ENCODE assay signal across 17 cellular contexts in genomic region chr11:19674831-19675230, GRCh38. TPM values are rescaled to one million over a fixed set of nuclear protein-coding genes. Genes with fewer than 3 reads are reported as not detected.
DNase-seq lines count a peak whose midpoint lies in the region; ATAC-seq and TF ChIP-seq lines count a peak whose summit lies in the region.
"Had no signal": no experiment of that assay in that cellular context is flagged by ENCODE, and none has a peak within 500 bp of the region (broad histone marks: within the 10 kb centered on the region; RNA-seq: fewer than 3 reads in every experiment).

No MANE protein-coding gene starts in this region.

- no peaks in the 10 kb centered on the region for H3K9me2 ChIP-seq in GM23338 (ENCODE audit: insufficient read depth)
- no peaks in the 10 kb centered on the region for H3K9me2 ChIP-seq in hepatocyte (replicated peaks; ENCODE audit: insufficient read depth)

- TF ChIP-seq CTCF in GM23338 (conservative IDR thresholded peaks at IDR 0.05; ENCODE audit: low read depth in 2 of 2) (no peak), hepatocyte (IDR thresholded peaks at IDR 0.05; ENCODE audit: poor library complexity) (no peak)

- no peaks in the 10 kb centered on the region for H3K36me3 ChIP-seq in GM23338 (ENCODE audit: insufficient read depth)
- no peaks in the 10 kb centered on the region for H3K36me3 ChIP-seq in hepatocyte (replicated peaks; ENCODE audit: insufficient read depth, low read depth)
- H3K36me3 ChIP-seq: MG63 had no signal

- H3K9me3 Mint-ChIP-seq in GM23338, result no peaks in the 10 kb centered on the region
- H3K9me3 Mint-ChIP-seq in stimulated activated memory B cell treated with anti-CD40 and anti-IgM and Interleukin-4, amounts not matched to agents 10 μg/mL and 1 μg/mL and 100 μg/mL, for 72 hours, result no peaks in the 10 kb centered on the region
- H3K9me3 Mint-ChIP-seq: naive B cell had no signal

- peak overlapping the region; percentile 96 for H2AFZ ChIP-seq in GM23338
- no peak overlapping the region for H2AFZ ChIP-seq in hepatocyte

- DNase-seq in GM23338 (ENCODE audit: low spot score), result no peak
- DNase-seq in SKM-1 (lab: John Stamatoyannopoulos, UW; ENCODE audit: unreplicated experiment), result peak; percentile 76
- no peak for DNase-seq in hepatocyte (ENCODE audit: low spot score)
- no peak for DNase-seq in DMS 273 treated with DMSO at 0.1 percent for 48 hours (lab: John Stamatoyannopoulos, UW)
- no peak for DNase-seq in NCI-H1436 treated with DMSO at 0.1 percent for 48 hours (lab: John Stamatoyannopoulos, UW)
- no peak for DNase-seq in 8988T
- DNase-seq in D341Med (ENCODE audit: low spot score), result no peak
- DNase-seq: activated CD4-positive, alpha-beta T cell treated with anti-CD3 and anti-CD28 coated beads for 1 hour; activated CD8-positive, alpha-beta memory T cell treated with anti-CD3 and anti-CD28 coated beads, Interleukin-2, amount 50 U/mL, for 4 hours; activated gamma-delta T cell treated with Interleukin-2 at 50 U/mL for 16 hours; AML-193; dermis blood vessel endothelial cell; hippocampal formation; kidney glomerular epithelial cell; MG63; naive B cell had no signal

- H3K4me2 ChIP-seq in GM23338, result peak overlapping the region; percentile 60; the same call in 1 of the 2 replicates
- H3K4me2 ChIP-seq in hepatocyte, result no peak overlapping the region

- no peaks in the 10 kb centered on the region for H3K9me3 ChIP-seq in hepatocyte (ENCODE audit: low read depth)
- H3K9me3 ChIP-seq: MG63 had no signal

- H3K27me3 Mint-ChIP-seq in GM23338 (ENCODE audit: insufficient read depth, low read depth, poor library complexity), result peaks cover 11% of the 10 kb centered on the region
- peaks cover 31% of the 10 kb centered on the region for H3K27me3 Mint-ChIP-seq in stimulated activated memory B cell treated with anti-CD40 and anti-IgM and Interleukin-4, amounts not matched to agents 10 μg/mL and 1 μg/mL and 100 μg/mL, for 72 hours

- no peak overlapping the region for H3K4me3 ChIP-seq in GM23338
- no peak overlapping the region for H3K4me3 ChIP-seq in hepatocyte
- H3K4me3 ChIP-seq: MG63 had no signal

- no peaks in the 10 kb centered on the region for H3K79me2 ChIP-seq in GM23338 (replicated peaks; ENCODE audit: insufficient read depth)
- H3K79me2 ChIP-seq in hepatocyte, result no peaks in the 10 kb centered on the region

- 95% methylated on average over 3 of the region's 3 CpGs for WGBS in hepatocyte (ENCODE audit: low lambda C conversion rate, missing lambda C conversion rate)

- peaks cover 46% of the 10 kb centered on the region for H3K4me1 Mint-ChIP-seq in GM23338
- H3K4me1 Mint-ChIP-seq in stimulated activated memory B cell treated with anti-CD40 and anti-IgM and Interleukin-4, amounts not matched to agents 10 μg/mL and 1 μg/mL and 100 μg/mL, for 72 hours, result no peaks in the 10 kb centered on the region
- H3K4me1 Mint-ChIP-seq: naive B cell had no signal

- no peak overlapping the region for H3K4me3 Mint-ChIP-seq in GM23338
- no peak overlapping the region for H3K4me3 Mint-ChIP-seq in stimulated activated memory B cell treated with anti-CD40 and anti-IgM and Interleukin-4, amounts not matched to agents 10 μg/mL and 1 μg/mL and 100 μg/mL, for 72 hours
- H3K4me3 Mint-ChIP-seq: naive B cell had no signal

- H3K27ac ChIP-seq in GM23338 (ENCODE audit: low read depth) (no peak overlapping the region), hepatocyte (peak overlapping the region; percentile 82)

- H3K27me3 ChIP-seq in GM23338 (ENCODE audit: insufficient read depth) (no peaks in the 10 kb centered on the region), hepatocyte (no peaks in the 10 kb centered on the region)
- H3K27me3 ChIP-seq: MG63 had no signal

- H3K36me3 Mint-ChIP-seq in GM23338 (ENCODE audit: low read depth), result no peaks in the 10 kb centered on the region
- H3K36me3 Mint-ChIP-seq in stimulated activated memory B cell treated with anti-CD40 and anti-IgM and Interleukin-4, amounts not matched to agents 10 μg/mL and 1 μg/mL and 100 μg/mL, for 72 hours, result no peaks in the 10 kb centered on the region
- H3K36me3 Mint-ChIP-seq: naive B cell had no signal

- H3K4me1 ChIP-seq in GM23338 (ENCODE audit: insufficient read depth), result peaks cover 15% of the 10 kb centered on the region
- H3K4me1 ChIP-seq in hepatocyte (ENCODE audit: insufficient read depth), result peaks cover 23% of the 10 kb centered on the region

- H4K20me1 ChIP-seq in GM23338 (replicated peaks; ENCODE audit: insufficient read depth), result no peaks in the 10 kb centered on the region
- H4K20me1 ChIP-seq in hepatocyte (ENCODE audit: insufficient read depth, poor library complexity, severe bottlenecking), result no peaks in the 10 kb centered on the region

- H3K27ac Mint-ChIP-seq in GM23338, result no peak overlapping the region
- H3K27ac Mint-ChIP-seq in stimulated activated memory B cell treated with anti-CD40 and anti-IgM and Interleukin-4, amounts not matched to agents 10 μg/mL and 1 μg/mL and 100 μg/mL, for 72 hours, result no peak overlapping the region
- H3K27ac Mint-ChIP-seq: naive B cell had no signal

- H3F3A ChIP-seq in GM23338 (replicated peaks; ENCODE audit: low read depth), result peaks cover 3% of the 10 kb centered on the region; the same call in 1 of the 2 replicates

- ATAC-seq in GM23338, result no peak
- ATAC-seq in stimulated activated memory B cell treated with anti-CD40 and anti-IgM and Interleukin-4, amounts not matched to agents 10 μg/mL and 1 μg/mL and 100 μg/mL, for 72 hours, result peak; percentile 37

TF ChIP-seq in GM23338, 12 proteins besides CTCF, POLR2A, EP300 and RAD21 (continues in another document):
- TF ChIP-seq ZNF331 (CRISPR knock-in tag; IDR thresholded peaks at IDR 0.05; ENCODE audit: low read depth), result no peak
- TF ChIP-seq REST (IDR thresholded peaks at IDR 0.05; ENCODE audit: unreplicated experiment), result no peak
- no peak for TF ChIP-seq ZNF114 (CRISPR knock-in tag; IDR thresholded peaks at IDR 0.05)
- TF ChIP-seq EZH2phosphoT487 (IDR thresholded peaks at IDR 0.05; ENCODE audit: unreplicated experiment), result no peak
- TF ChIP-seq ETS1 (IDR thresholded peaks at IDR 0.05), result no peak
- TF ChIP-seq JUNB (IDR thresholded peaks at IDR 0.05; ENCODE audit: unreplicated experiment), result no peak
- no peak for TF ChIP-seq STAT1 (IDR thresholded peaks at IDR 0.05; ENCODE audit: unreplicated experiment)

RNA-seq across cellular contexts. Expression of gene NAV2, which starts 37.8 kb away (rescaled TPM):
- total RNA-seq in GM23338 (2014; rRNA removed; shearing (Covaris generic)), result 42.3 and 45.0 TPM in 2 replicates
- polyA plus RNA-seq in GM23338 (2016; fragmentation: Nextera tagmentation; extraction: Ambion mirVana) (23.4 and 26.0 TPM in 2 replicates), hepatocyte (23.7 and 38.1 TPM in 2 replicates)
- 18.1 and 30.8 TPM in 2 replicates for total RNA-seq in hepatocyte
